ENCODE assay signal across 16 cellular contexts in genomic region chr18:54852780-54853675, GRCh38. TPM values are rescaled to one million over a fixed set of nuclear protein-coding genes. Genes with fewer than 3 reads are reported as not detected.
DNase-seq lines count a peak whose midpoint lies in the region; ATAC-seq and TF ChIP-seq lines count a peak whose summit lies in the region.
"Had no signal": no experiment of that assay in that cellular context is flagged by ENCODE, and none has a peak within 500 bp of the region (broad histone marks: within the 10 kb centered on the region; RNA-seq: fewer than 3 reads in every experiment).

No MANE protein-coding gene starts in this region.

- H3K9me3 Mint-ChIP-seq in activated T-cell treated with anti-CD3 and anti-CD28 coated beads, Interleukin-2, amount 50 U/mL, for 24 hours, result no peaks in the 10 kb centered on the region
- H3K9me3 Mint-ChIP-seq in activated CD8-positive, alpha-beta T cell treated with anti-CD3 and anti-CD28 coated beads, Interleukin-2, amount 10 ng/mL, durations not matched to agents 7 days and 5 days (ENCODE audit: insufficient read depth), result no peaks in the 10 kb centered on the region
- no peaks in the 10 kb centered on the region for H3K9me3 Mint-ChIP-seq in natural killer cell treated with Interleukin-12 subunit alpha and Interleukin-12 subunit beta and Interleukin-15 and Interleukin-18, amount 100 ng/mL, for 72 hours
- H3K9me3 Mint-ChIP-seq: effector memory CD8-positive, alpha-beta T cell had no signal

- H3K4me1 Mint-ChIP-seq in activated T-cell treated with anti-CD3 and anti-CD28 coated beads, Interleukin-2, amount 50 U/mL, for 24 hours (ENCODE audit: low read depth), result peaks cover 15% of the 10 kb centered on the region
- peaks cover 13% of the 10 kb centered on the region for H3K4me1 Mint-ChIP-seq in activated CD8-positive, alpha-beta T cell treated with anti-CD3 and anti-CD28 coated beads, Interleukin-2, amount 10 ng/mL, durations not matched to agents 7 days and 5 days (ENCODE audit: low read depth)
- H3K4me1 Mint-ChIP-seq in natural killer cell treated with Interleukin-12 subunit alpha and Interleukin-12 subunit beta and Interleukin-15 and Interleukin-18, amount 100 ng/mL, for 72 hours (ENCODE audit: low read depth in 2 of 2), result peaks cover 20 to 33% of the 10 kb centered on the region in 2 donors

- H3K4me3 ChIP-seq in NB4 (ENCODE audit: low read depth, low read length), result peak overlapping the region; percentile 51
- H3K4me3 ChIP-seq: gastrocnemius medialis, tibial nerve had no signal

- ATAC-seq in activated CD8-positive, alpha-beta T cell treated with anti-CD3 and anti-CD28 coated beads, Interleukin-2, amount 10 ng/mL, durations not matched to agents 7 days and 5 days, result peak; percentile 42
- ATAC-seq in natural killer cell treated with Interleukin-12 subunit alpha and Interleukin-12 subunit beta and Interleukin-15 and Interleukin-18, amount 100 ng/mL, for 72 hours, result peak; percentile 78 to 91
- ATAC-seq in HG02870 (IDR thresholded peaks at IDR 0.05; ENCODE audit: unreplicated experiment), result no peak
- ATAC-seq: effector memory CD8-positive, alpha-beta T cell; gastrocnemius medialis had no signal

- no peaks in the 10 kb centered on the region for H3K27me3 Mint-ChIP-seq in activated T-cell treated with anti-CD3 and anti-CD28 coated beads, Interleukin-2, amount 50 U/mL, for 24 hours
- H3K27me3 Mint-ChIP-seq in activated CD8-positive, alpha-beta T cell treated with anti-CD3 and anti-CD28 coated beads, Interleukin-2, amount 10 ng/mL, durations not matched to agents 7 days and 5 days (ENCODE audit: low read depth), result peaks cover 10% of the 10 kb centered on the region
- no peaks in the 10 kb centered on the region for H3K27me3 Mint-ChIP-seq in natural killer cell treated with Interleukin-12 subunit alpha and Interleukin-12 subunit beta and Interleukin-15 and Interleukin-18, amount 100 ng/mL, for 72 hours
- H3K27me3 Mint-ChIP-seq: effector memory CD8-positive, alpha-beta T cell; progenitor cell of endocrine pancreas had no signal

- CTCF ChIA-PET in activated CD8-positive, alpha-beta T cell treated with anti-CD3 and anti-CD28 coated beads, Interleukin-2, amount 10 ng/mL, durations not matched to agents 7 days and 5 days (lab: Charles Lee), result no interaction called here

- no peaks in the 10 kb centered on the region for H3K36me3 Mint-ChIP-seq in activated T-cell treated with anti-CD3 and anti-CD28 coated beads, Interleukin-2, amount 50 U/mL, for 24 hours (ENCODE audit: low read depth)
- no peaks in the 10 kb centered on the region for H3K36me3 Mint-ChIP-seq in activated CD8-positive, alpha-beta T cell treated with anti-CD3 and anti-CD28 coated beads, Interleukin-2, amount 10 ng/mL, durations not matched to agents 7 days and 5 days (ENCODE audit: low read depth)
- H3K36me3 Mint-ChIP-seq in natural killer cell treated with Interleukin-12 subunit alpha and Interleukin-12 subunit beta and Interleukin-15 and Interleukin-18, amount 100 ng/mL, for 72 hours, result no peaks in the 10 kb centered on the region

- H3K27ac Mint-ChIP-seq in activated T-cell treated with anti-CD3 and anti-CD28 coated beads, Interleukin-2, amount 50 U/mL, for 24 hours, result peak overlapping the region; percentile 18
- H3K27ac Mint-ChIP-seq in activated CD8-positive, alpha-beta T cell treated with anti-CD3 and anti-CD28 coated beads, Interleukin-2, amount 10 ng/mL, durations not matched to agents 7 days and 5 days, result no peak overlapping the region
- H3K27ac Mint-ChIP-seq in natural killer cell treated with Interleukin-12 subunit alpha and Interleukin-12 subunit beta and Interleukin-15 and Interleukin-18, amount 100 ng/mL, for 72 hours, result peak overlapping the region; percentile 76 to 81
- H3K27ac Mint-ChIP-seq: effector memory CD8-positive, alpha-beta T cell; progenitor cell of endocrine pancreas had no signal

- TF ChIP-seq CTCF in NB4 (IDR thresholded peaks at IDR 0.05; ENCODE audit: low read depth, low read length), result no peak

- TF ChIP-seq POLR2A in NB4 (IDR thresholded peaks at IDR 0.05; ENCODE audit: extremely low read depth, insufficient read length), result no peak

- POLR2A ChIA-PET in activated CD8-positive, alpha-beta T cell treated with anti-CD3 and anti-CD28 coated beads, Interleukin-2, amount 10 ng/mL, durations not matched to agents 7 days and 5 days (lab: Charles Lee), result no interaction called here

- H3K4me3 Mint-ChIP-seq in activated T-cell treated with anti-CD3 and anti-CD28 coated beads, Interleukin-2, amount 50 U/mL, for 24 hours, result peak overlapping the region; percentile 19
- H3K4me3 Mint-ChIP-seq in activated CD8-positive, alpha-beta T cell treated with anti-CD3 and anti-CD28 coated beads, Interleukin-2, amount 10 ng/mL, durations not matched to agents 7 days and 5 days, result no peak overlapping the region
- H3K4me3 Mint-ChIP-seq in natural killer cell treated with Interleukin-12 subunit alpha and Interleukin-12 subunit beta and Interleukin-15 and Interleukin-18, amount 100 ng/mL, for 72 hours, result peak overlapping the region; percentile 75

- DNase-seq in activated T-cell treated with anti-CD3 and anti-CD28 coated beads, Interleukin-2, amount 50 U/mL, for 24 hours, result no peak
- no peak for DNase-seq in activated T-cell treated with anti-CD3 and anti-CD28 coated beads, Interleukin-2, amount 50 U/mL, for 1 hour
- peak; percentile 80 for DNase-seq in NB4 (ENCODE audit: low read depth)
- no peak for DNase-seq in activated CD8-positive, alpha-beta T cell treated with anti-CD3 and anti-CD28 coated beads, Interleukin-2, amount 10 ng/mL, durations not matched to agents 7 days and 5 days
- no peak for DNase-seq in natural killer cell treated with Interleukin-12 subunit alpha and Interleukin-12 subunit beta and Interleukin-15 and Interleukin-18, amount 100 ng/mL, for 72 hours (ENCODE audit: low spot score)
- DNase-seq in stimulated activated CD4-positive, alpha-beta T cell treated with anti-CD3 and anti-CD28 coated beads, Interleukin-1b, Interleukin-23, amount 100 ng/mL, for 48 hours, result no peak
- no peak for DNase-seq in NCI-H1105 treated with DMSO at 0.1 percent for 48 hours (lab: John Stamatoyannopoulos, UW)
- DNase-seq: ACHN; anterior cingulate cortex; effector memory CD8-positive, alpha-beta T cell; gastrocnemius medialis; NCI-H1694; NCI-H510A had no signal

RNA-seq across cellular contexts. Expression of gene RAB27B, which starts 24.8 kb away (rescaled TPM):
- 1 to 10 TPM; 1.7 to 2.0 TPM for total RNA-seq in activated CD8-positive, alpha-beta T cell treated with anti-CD3 and anti-CD28 coated beads, Interleukin-2, amount 10 ng/mL, durations not matched to agents 7 days and 5 days
- 1 to 10 TPM; 1.5 to 1.6 TPM for total RNA-seq in natural killer cell treated with Interleukin-12 subunit alpha and Interleukin-12 subunit beta and Interleukin-15 and Interleukin-18, amount 100 ng/mL, for 72 hours
